11 cellular contexts compared by ENCODE assay signal in the genomic region with DNA sequence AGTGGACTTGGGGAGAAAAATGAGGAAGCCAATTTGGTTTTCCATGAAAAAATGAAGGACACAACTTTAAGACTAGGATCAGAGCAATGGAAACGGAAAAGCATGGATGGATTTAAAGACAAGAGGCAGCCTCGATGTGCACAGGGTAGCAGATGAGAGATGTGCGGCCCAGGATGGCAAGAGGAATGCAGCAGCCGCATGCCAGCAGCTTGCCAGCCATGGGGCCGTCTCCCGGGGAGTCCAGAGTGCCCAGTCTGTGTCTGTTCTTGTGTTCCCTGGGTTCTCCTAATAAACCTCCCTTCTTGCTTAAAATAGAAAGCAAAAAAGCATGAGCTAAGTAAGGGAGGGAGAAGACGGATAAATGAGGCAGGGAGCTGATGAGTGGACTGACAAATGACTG.
DNase-seq lines count a peak whose midpoint lies in the region; ATAC-seq and TF ChIP-seq lines count a peak whose summit lies in the region.
"Had no signal": no experiment of that assay in that cellular context is flagged by ENCODE, and none has a peak within 500 bp of the region (broad histone marks: within the 10 kb centered on the region; RNA-seq: fewer than 3 reads in every experiment).

No MANE protein-coding gene starts in this region.

- no peaks in the 10 kb centered on the region for H3K4me1 ChIP-seq in right atrium auricular region
- peaks cover 0 to 25% (median 7%) of the 10 kb centered on the region in 6 donors for H3K4me1 ChIP-seq in spleen
- H3K4me1 ChIP-seq in esophagus squamous epithelium, result no peaks in the 10 kb centered on the region

- H3K27ac ChIP-seq in right atrium auricular region (no peak overlapping the region), spleen (no peak overlapping the region), esophagus squamous epithelium (no peak overlapping the region)
- H3K27ac ChIP-seq: BLaER1 had no signal

- TF ChIP-seq POLR2A in spleen (IDR thresholded peaks at IDR 0.05) (no peak), esophagus squamous epithelium (IDR thresholded peaks at IDR 0.05) (no peak)

- H3K36me3 ChIP-seq in right atrium auricular region (no peaks in the 10 kb centered on the region), spleen (no peaks in the 10 kb centered on the region), esophagus squamous epithelium (no peaks in the 10 kb centered on the region)
- H3K36me3 ChIP-seq: BLaER1 had no signal

- H3K27me3 ChIP-seq in right atrium auricular region (no peaks in the 10 kb centered on the region), spleen (replicated peaks in 1 of 7) (peaks cover 0 to 8% (median 0%) of the 10 kb centered on the region in 7 donors), esophagus squamous epithelium (peaks cover 0 to 25% (median 0%) of the 10 kb centered on the region in 4 donors)
- H3K27me3 ChIP-seq: BLaER1 had no signal

- ATAC-seq in Right ventricle myocardium superior (ENCODE audit: poor library complexity) (no peak), GM21786 (IDR thresholded peaks at IDR 0.05; ENCODE audit: unreplicated experiment) (no peak)

- intact Hi-C loops in Right ventricle myocardium superior (cut with DNase I) (no loop called here), spleen (cut with DNase I; ENCODE audit: low total_unique reads) (no loop called here), esophagus squamous epithelium (cut with DNase I) (no loop called here)

- 86 to 96% (median 88%) methylated on average over 7 of the region's 7 CpGs for WGBS in spleen, 5 donors
- 82 to 91% methylated on average over 7 of the region's 7 CpGs for WGBS in esophagus squamous epithelium, 2 donors

- peak; percentile 6 for DNase-seq in Right ventricle myocardium superior
- DNase-seq in right atrium auricular region (ENCODE audit: low spot score), result no peak
- peak; percentile 51 for DNase-seq in mesenteric fat pad (ENCODE audit: low spot score)
- DNase-seq in spleen, result peak; percentile 51
- no peak for DNase-seq in RKO (ENCODE audit: low spot score)
- no peak for DNase-seq in esophagus squamous epithelium (lab: John Stamatoyannopoulos, UW)
- DNase-seq: 8988T, DMS 273 treated with DMSO at 0.1 percent for 48 hours, GOT3 had no signal

- no peak overlapping the region for H3K4me3 ChIP-seq in right atrium auricular region
- no peak overlapping the region for H3K4me3 ChIP-seq in spleen
- H3K4me3 ChIP-seq in esophagus squamous epithelium, result no peak overlapping the region
- H3K4me3 ChIP-seq: BLaER1 had no signal

- no peak for TF ChIP-seq CTCF in right atrium auricular region (IDR thresholded peaks at IDR 0.05)
- TF ChIP-seq CTCF in spleen (IDR thresholded peaks at IDR 0.05 in 8 of 11, conservative IDR thresholded peaks at IDR 0.05 in 3 of 11), result no peak
- TF ChIP-seq CTCF in esophagus squamous epithelium (IDR thresholded peaks at IDR 0.05), result no peak

- H3K9me3 ChIP-seq in right atrium auricular region, result no peaks in the 10 kb centered on the region
- no peaks in the 10 kb centered on the region for H3K9me3 ChIP-seq in spleen
- no peaks in the 10 kb centered on the region for H3K9me3 ChIP-seq in esophagus squamous epithelium

Comparison
In these comparisons a context has a peak if more than half of its experiments do, and no peak if none do; other contexts are left out.
1. DNase-seq: peak in Right ventricle myocardium superior (single experiment), mesenteric fat pad (single experiment) and spleen (single experiment); none in right atrium auricular region (single experiment), RKO (single experiment) and esophagus squamous epithelium (single experiment).